In genomic region chr17:45149037-45149668, GRCh38 we compare ENCODE assay signal across 8 cellular contexts. TPM values are rescaled to one million over a fixed set of nuclear protein-coding genes. Genes with fewer than 3 reads are reported as not detected.
DNase-seq lines count a peak whose midpoint lies in the region; ATAC-seq, FAIRE-seq and TF ChIP-seq lines count a peak whose summit lies in the region.

No MANE protein-coding gene starts in this region.

- peak overlapping the region; percentile 67 to 83 (median 76); a peak in 6 of 7 replicates for H3K9ac ChIP-seq in H1 (replicated peaks in 1 of 4; ENCODE audit: extremely low read depth in 1 of 4, low read depth in 3 of 4, low read length in 3 of 4)

- H3K27me3 ChIP-seq in H1 (replicated peaks in 1 of 4; ENCODE audit: control insufficient read depth in 3 of 4, extremely low read depth in 1 of 4, insufficient read depth in 3 of 4, low read length in 3 of 4) = no peaks in the 10 kb centered on the region

- peak overlapping the region; percentile 78 for H3K18ac ChIP-seq in H1 (ENCODE audit: extremely low read depth, low read length)

- H3K23me2 ChIP-seq in H1 (ENCODE audit: low read depth, low read length) = peaks cover 15% of the 10 kb centered on the region

- POLR2A ChIA-PET in H1 (lab: Charles Lee; ENCODE audit: partially characterized antibody) = interaction anchor here (0.6 to 20.3 kb wide), 75 partner anchors 17 to 395 kb away, joined by 3 to 1076 read pairs (median 4); partner anchors contain the start of genes ACBD4, EFTUD2, FMNL1 and HEXIM2

- H4K5ac ChIP-seq in H1 (ENCODE audit: insufficient read length, low read depth, low read length) = no peak overlapping the region

- no peak overlapping the region for H2AK5ac ChIP-seq in H1 (ENCODE audit: low read depth, low read length)

- 0 out of 2 replicates have a peak overlapping the region, but pooled peaks have one; percentile 52 for H3K27ac ChIP-seq in H1 (ENCODE audit: low read depth, low read length)

- H2AFZ ChIP-seq in H1 (ENCODE audit: low read length) = no peak overlapping the region

- no peak for ATAC-seq in HG03342 (IDR thresholded peaks at IDR 0.05; ENCODE audit: unreplicated experiment)

- H3K36me3 ChIP-seq in H1 (ENCODE audit: control insufficient read depth in 2 of 4, insufficient read depth in 4 of 4, low read length in 3 of 4) = no peaks in the 10 kb centered on the region

- peak; percentile 61 to 68 for TF ChIP-seq RAD21 in H1 (IDR thresholded peaks at IDR 0.05 in 1 of 2, conservative IDR thresholded peaks at IDR 0.05 in 1 of 2; ENCODE audit: low read depth in 2 of 2, low read length in 2 of 2)

- H3K4me3 ChIP-seq in GM08714 (ENCODE audit: low read length) (peak overlapping the region; percentile 77), H1 (ENCODE audit: extremely low read depth in 1 of 4, insufficient read depth in 2 of 4, low read depth in 3 of 4, low read length in 4 of 4) (peak overlapping the region; percentile 77 to 93 (median 88))

- FAIRE-seq in H1 (lab: Jason Lieb, UNC) = no peak

- no peak overlapping the region for H3K56ac ChIP-seq in H1 (replicated peaks; ENCODE audit: insufficient read length, low read depth, low read length)

- peak; percentile 79 to 90 (median 86) for TF ChIP-seq CTCF in H1 (IDR thresholded peaks at IDR 0.05; ENCODE audit: control extremely low read depth in 1 of 3, insufficient read depth in 1 of 3, low read depth in 1 of 3, low read length in 3 of 3)

- TF ChIP-seq EP300 in H1 (IDR thresholded peaks at IDR 0.05; ENCODE audit: borderline replicate concordance in 1 of 2, low read depth in 2 of 2, low read length in 2 of 2) = no peak

- peaks cover 3 to 14% (median 11%) of the 10 kb centered on the region in 4 experiments for H3K4me1 ChIP-seq in H1 (replicated peaks in 1 of 4; ENCODE audit: control insufficient read depth in 3 of 4, insufficient read depth in 4 of 4, low read length in 3 of 4)

- no peak overlapping the region for H3K14ac ChIP-seq in H1 (ENCODE audit: insufficient read length)

- no peak overlapping the region for H3K4ac ChIP-seq in H1 (replicated peaks; ENCODE audit: insufficient read length, low read depth, low read length)

- H3K79me2 ChIP-seq in H1 (ENCODE audit: control insufficient read depth in 1 of 2, insufficient read depth in 2 of 2, low read length in 2 of 2) = peaks cover 0 to 26% of the 10 kb centered on the region in 2 experiments; a peak in 2 of 4 replicates

- no peak overlapping the region for H2BK120ac ChIP-seq in H1 (replicated peaks; ENCODE audit: low read depth, low read length)

- no peak overlapping the region for H4K91ac ChIP-seq in H1 (replicated peaks; ENCODE audit: insufficient read length, low read length)

- no peak overlapping the region for H2BK15ac ChIP-seq in H1 (ENCODE audit: low read length)

- no peak overlapping the region for H2BK20ac ChIP-seq in H1 (ENCODE audit: low read length)

- H3K79me1 ChIP-seq in H1 (ENCODE audit: low read depth, low read length) = peaks cover 3% of the 10 kb centered on the region; the same call in 1 of the 2 replicates

- DNase-seq in HUDEP-2 (lab: John Stamatoyannopoulos, UW; ENCODE audit: unreplicated experiment in 76 of 76) (peak in 65 of 76 experiments; percentile 25 to 80 (median 62)), NOMO-1 treated with dmso at 0.1 percent for 144 hours (lab: John Stamatoyannopoulos, UW; ENCODE audit: unreplicated experiment) (peak; percentile 81), H1 (ENCODE audit: low read depth in 1 of 2, low spot score in 2 of 2) (peak in 1 of 2 experiments; percentile 88), medulla oblongata (ENCODE audit: extremely low spot score) (peak; percentile 92)
- DNase-seq in activated CD8-positive, alpha-beta memory T cell treated with anti-CD3 and anti-CD28 coated beads, Interleukin-2, amount 50 U/mL, for 48 hours = peak; percentile 88
- peak; percentile 63 to 68 for DNase-seq in stimulated activated CD8-positive, alpha-beta memory T cell treated with anti-CD3 and anti-CD28 coated beads, Interleukin-2, amount 100 ng/mL, for 48 hours (ENCODE audit: low read depth in 2 of 2)

- no peak for TF ChIP-seq POLR2A in H1 (IDR thresholded peaks at IDR 0.05; ENCODE audit: control extremely low read depth in 1 of 2, low read depth in 2 of 2, low read length in 2 of 2)

- H2BK12ac ChIP-seq in H1 (ENCODE audit: low read depth, low read length) = 0 out of 2 replicates have a peak overlapping the region, but pooled peaks have one; percentile 39

- peak overlapping the region; percentile 96 for H2BK5ac ChIP-seq in H1 (ENCODE audit: low read depth, low read length)

- H3K23ac ChIP-seq in H1 (ENCODE audit: insufficient read length) = no peak overlapping the region

- H4K8ac ChIP-seq in H1 (ENCODE audit: extremely low read depth, insufficient read depth, low read length) = 0 out of 2 replicates have a peak overlapping the region, but pooled peaks have one; percentile 62

- H3K9me3 ChIP-seq in H1 (ENCODE audit: insufficient read depth in 2 of 2, low read depth in 1 of 2, low read length in 1 of 2) = no peaks in the 10 kb centered on the region

- WGBS in H1 (ENCODE audit: extremely low coverage in 1 of 2, insufficient coverage in 1 of 2, insufficient read length in 1 of 2, insufficient replicate concordance in 2 of 2, low coverage in 1 of 2, low lambda C conversion rate in 2 of 2, missing lambda C conversion rate in 1 of 2), 2 experiments = 1% methylated on average over 32 of the region's 32 CpGs; no CpG with 5 or more reads in 1 of the 2 experiments

- peak overlapping the region; percentile 70 to 86 for H3K4me2 ChIP-seq in H1 (ENCODE audit: insufficient read depth in 1 of 2, low read depth in 2 of 2, low read length in 2 of 2)

- H4K20me1 ChIP-seq in H1 (replicated peaks in 1 of 2; ENCODE audit: control insufficient read depth in 1 of 2, insufficient read depth in 2 of 2, low read length in 2 of 2) = peaks cover 5 to 10% of the 10 kb centered on the region in 2 experiments

- CTCF ChIA-PET in H1 (lab: Charles Lee; ENCODE audit: partially characterized antibody) = interaction anchor here (0.6 to 9.4 kb wide), 26 partner anchors 8 to 694 kb away, joined by 3 to 187 read pairs (median 4); partner anchors contain the start of genes ACBD4, EFTUD2, FMNL1 and HEXIM2

TF ChIP-seq in H1, 55 proteins besides CTCF, POLR2A, EP300 and RAD21 (continues in another document):
- TF ChIP-seq GABPA (IDR thresholded peaks at IDR 0.05; ENCODE audit: borderline replicate concordance, insufficient read depth, low read length) (peak; percentile 61; the same call in 1 of the 2 replicates), TAF1 (IDR thresholded peaks at IDR 0.05; ENCODE audit: low read depth, low read length) (peak; percentile 66), JUND (IDR thresholded peaks at IDR 0.05; ENCODE audit: low read length) (0 out of 2 replicates have a peak, but pooled peaks have one; percentile 18), TAF7 (optimal IDR thresholded peaks at IDR 0.05; ENCODE audit: borderline replicate concordance, low read depth, low read length) (peak; percentile 75), KDM5A (IDR thresholded peaks at IDR 0.05; ENCODE audit: low read length) (0 out of 2 replicates have a peak, but pooled peaks have one; percentile 1), EGR1 (IDR thresholded peaks at IDR 0.05; ENCODE audit: borderline replicate concordance, low read depth, low read length) (no peak), YY1 (IDR thresholded peaks at IDR 0.05; ENCODE audit: low read depth, low read length) (0 out of 2 replicates have a peak, but pooled peaks have one; percentile 48), PHF8 (conservative IDR thresholded peaks at IDR 0.05; ENCODE audit: low read depth, low read length) (peak; percentile 15; the same call in 1 of the 2 replicates)

RNA-seq across cellular contexts. Expression of gene HEXIM1, which starts 0.9 kb away (rescaled TPM):
- total RNA-seq in H1 (2021; fragmentation: NEBNext Ultra II Directional; extraction: Animal tissue kit (Norgen Biotek cat#: 25700)) = 36.9 and 38.3 TPM in 2 replicates
- polyA plus RNA-seq in H1 (2011; rRNA removed) = 9.1 and 11.1 TPM in 2 replicates
- 14.0 TPM for polyA plus RNA-seq in H1 (2011; cell fraction: cytosol; rRNA removed)
- 10.2 TPM for polyA plus RNA-seq in H1 (2011; cell fraction: nucleus; rRNA removed)
- polyA plus RNA-seq in H1 (2012, experiment 1 of 2) = 16.8 to 21.8 TPM (median 20.6 TPM) in 4 replicates
- 7.1 TPM for polyA plus RNA-seq in H1 (2012, experiment 2 of 2)
- polyA plus RNA-seq in H1 (2013, experiment 1 of 2) = 18.9 TPM
- 18.6 TPM for polyA plus RNA-seq in H1 (2013, experiment 2 of 2)
- 2.5 and 3.5 TPM in 2 replicates for polyA minus RNA-seq in H1 (2011; rRNA and poly(A)+ RNA removed)
- 6.5 TPM for polyA minus RNA-seq in H1 (2011; cell fraction: cytosol; rRNA and poly(A)+ RNA removed)
- polyA minus RNA-seq in H1 (2011; cell fraction: nucleus; rRNA and poly(A)+ RNA removed) = 7.7 TPM

RNA-seq across cellular contexts. Expression of gene HEXIM2, which starts 12.5 kb away (rescaled TPM):
- 13.2 and 13.9 TPM in 2 replicates for total RNA-seq in H1 (2021; fragmentation: NEBNext Ultra II Directional; extraction: Animal tissue kit (Norgen Biotek cat#: 25700))
- 7.5 and 10.6 TPM in 2 replicates for polyA plus RNA-seq in H1 (2011; rRNA removed)
- 11.8 TPM for polyA plus RNA-seq in H1 (2011; cell fraction: cytosol; rRNA removed)
- polyA plus RNA-seq in H1 (2011; cell fraction: nucleus; rRNA removed) = 9.0 TPM
- 7.8 to 13.6 TPM (median 12.5 TPM) in 4 replicates for polyA plus RNA-seq in H1 (2012, experiment 1 of 2)
- 13.0 TPM for polyA plus RNA-seq in H1 (2012, experiment 2 of 2)
- polyA plus RNA-seq in H1 (2013, experiment 1 of 2) = 4.2 TPM
- polyA plus RNA-seq in H1 (2013, experiment 2 of 2) = 4.1 TPM
- polyA minus RNA-seq in H1 (2011; rRNA and poly(A)+ RNA removed) = 5.9 and 6.0 TPM in 2 replicates
- polyA minus RNA-seq in H1 (2011; cell fraction: cytosol; rRNA and poly(A)+ RNA removed) = 5.0 TPM
- 5.5 TPM for polyA minus RNA-seq in H1 (2011; cell fraction: nucleus; rRNA and poly(A)+ RNA removed)

RNA-seq across cellular contexts. Expression of gene ACBD4, which starts 13.7 kb away (rescaled TPM):
- total RNA-seq in H1 (2021; fragmentation: NEBNext Ultra II Directional; extraction: Animal tissue kit (Norgen Biotek cat#: 25700)) = 9.3 and 10.7 TPM in 2 replicates
- 7.3 and 14.2 TPM in 2 replicates for polyA plus RNA-seq in H1 (2011; rRNA removed)
- polyA plus RNA-seq in H1 (2011; cell fraction: cytosol; rRNA removed) = 15.5 TPM
- polyA plus RNA-seq in H1 (2011; cell fraction: nucleus; rRNA removed) = 47.3 TPM
- polyA plus RNA-seq in H1 (2012, experiment 1 of 2) = 10.5 to 14.1 TPM (median 12.7 TPM) in 4 replicates
- polyA plus RNA-seq in H1 (2012, experiment 2 of 2) = 9.2 TPM
- 9.3 TPM for polyA plus RNA-seq in H1 (2013, experiment 1 of 2)
- polyA plus RNA-seq in H1 (2013, experiment 2 of 2) = 7.3 TPM
- polyA minus RNA-seq in H1 (2011; rRNA and poly(A)+ RNA removed) = 7.1 and 7.7 TPM in 2 replicates
- polyA minus RNA-seq in H1 (2011; cell fraction: cytosol; rRNA and poly(A)+ RNA removed) = 8.5 TPM
- 18.7 TPM for polyA minus RNA-seq in H1 (2011; cell fraction: nucleus; rRNA and poly(A)+ RNA removed)

RNA-seq across cellular contexts. Expression of gene PLCD3, which starts 16.8 kb away (rescaled TPM):
- 42.7 and 48.1 TPM in 2 replicates for total RNA-seq in H1 (2021; fragmentation: NEBNext Ultra II Directional; extraction: Animal tissue kit (Norgen Biotek cat#: 25700))
- polyA plus RNA-seq in H1 (2011; rRNA removed) = 26.5 and 32.3 TPM in 2 replicates
- 24.7 TPM for polyA plus RNA-seq in H1 (2011; cell fraction: cytosol; rRNA removed)
- polyA plus RNA-seq in H1 (2011; cell fraction: nucleus; rRNA removed) = 28.3 TPM
- 21.6 to 33.0 TPM (median 28.2 TPM) in 4 replicates for polyA plus RNA-seq in H1 (2012, experiment 1 of 2)
- polyA plus RNA-seq in H1 (2012, experiment 2 of 2) = 27.8 TPM
- 20.4 TPM for polyA plus RNA-seq in H1 (2013, experiment 1 of 2)
- polyA plus RNA-seq in H1 (2013, experiment 2 of 2) = 20.7 TPM
- 16.3 and 24.8 TPM in 2 replicates for polyA minus RNA-seq in H1 (2011; rRNA and poly(A)+ RNA removed)
- 18.3 TPM for polyA minus RNA-seq in H1 (2011; cell fraction: cytosol; rRNA and poly(A)+ RNA removed)
- 25.1 TPM for polyA minus RNA-seq in H1 (2011; cell fraction: nucleus; rRNA and poly(A)+ RNA removed)
